8 cellular contexts compared by ENCODE assay signal in genomic region chr1:41102208-41102607, GRCh38.
A peak's percentile ranks its signal among the peaks of the same experiment; 100 is the strongest.
DNase-seq lines count a peak whose midpoint lies in the region; ATAC-seq and TF ChIP-seq lines count a peak whose summit lies in the region.
"Had no signal": no experiment of that assay in that cellular context is flagged by ENCODE, and none has a peak within 500 bp of the region (broad histone marks: within the 10 kb centered on the region; RNA-seq: fewer than 3 reads in every experiment).

No MANE protein-coding gene starts in this region.

- H3K4me3 Mint-ChIP-seq in chondrocyte (ENCODE audit: unreplicated experiment) = no peak overlapping the region

- H3K4me1 Mint-ChIP-seq in chondrocyte (ENCODE audit: low read depth) = peaks cover 47% of the 10 kb centered on the region

- peak overlapping the region; percentile 70 to 81 for H3K27ac ChIP-seq in uterus
- H3K27ac ChIP-seq: SJSA1 had no signal

- H3K4me1 ChIP-seq in uterus = peaks cover 10 to 15% of the 10 kb centered on the region in 2 donors
- H3K4me1 ChIP-seq: SJSA1 had no signal

- H3K27me3 Mint-ChIP-seq in chondrocyte (ENCODE audit: low read depth) = no peaks in the 10 kb centered on the region

- H3K9me3 Mint-ChIP-seq in chondrocyte (ENCODE audit: low read depth) = no peaks in the 10 kb centered on the region

- H3K27ac Mint-ChIP-seq in chondrocyte (ENCODE audit: unreplicated experiment) = peak overlapping the region; percentile 81

- H3K36me3 Mint-ChIP-seq in chondrocyte (ENCODE audit: low read depth) = no peaks in the 10 kb centered on the region

- TF ChIP-seq POLR2A in lower leg skin (IDR thresholded peaks at IDR 0.05) = no peak
- TF ChIP-seq POLR2A in uterus (IDR thresholded peaks at IDR 0.05) = no peak

- DNase-seq in M059J (ENCODE audit: low read depth) = peak; percentile 89
- no peak for DNase-seq in chondrocyte (ENCODE audit: low spot score)
- peak; percentile 85 to 97 for DNase-seq in lower leg skin (ENCODE audit: low spot score in 2 of 2)
- DNase-seq in uterus = peak; percentile 95
- no peak for DNase-seq in NCI-H1436 (lab: John Stamatoyannopoulos, UW)
- no peak for DNase-seq in activated CD8-positive, alpha-beta memory T cell treated with anti-CD3 and anti-CD28 coated beads, Interleukin-2, amount 50 U/mL, for 4 hours

- no peak for ATAC-seq in activated CD4-positive, CD25-positive, alpha-beta regulatory T cell treated with anti-CD3 and anti-CD28 coated beads, Interleukin-2, amount 50 U/mL, for 24 hours

- H3K9me3 ChIP-seq in uterus = no peaks in the 10 kb centered on the region
- H3K9me3 ChIP-seq: SJSA1 had no signal

- intact Hi-C loops in lower leg skin (cut with DNase I; ENCODE audit: low total_unique reads) = no loop called here
- intact Hi-C loops in uterus (cut with DNase I; ENCODE audit: low total_unique reads) = no loop called here

- H3K27me3 ChIP-seq in uterus = no peaks in the 10 kb centered on the region
- H3K27me3 ChIP-seq: SJSA1 had no signal

- no peak for TF ChIP-seq CTCF in chondrocyte (IDR thresholded peaks at IDR 0.05)
- no peak for TF ChIP-seq CTCF in lower leg skin (IDR thresholded peaks at IDR 0.05)
- TF ChIP-seq CTCF in uterus (IDR thresholded peaks at IDR 0.05) = no peak

- H3K4me3 ChIP-seq in lower leg skin (ENCODE audit: low read depth, poor library complexity, severe bottlenecking) (no peak overlapping the region), uterus (no peak overlapping the region)
- H3K4me3 ChIP-seq: SJSA1 had no signal

- no peaks in the 10 kb centered on the region for H3K36me3 ChIP-seq in uterus

Comparison
In these comparisons a context has a peak if more than half of its experiments do, and no peak if none do; other contexts are left out.
1. DNase-seq: peak in M059J (single experiment), lower leg skin (2 of 2) and uterus (2 of 2); none in chondrocyte (single experiment), NCI-H1436 (single experiment) and activated CD8-positive, alpha-beta memory T cell treated with anti-CD3 and anti-CD28 coated beads, Interleukin-2, amount 50 U/mL, for 4 hours (single experiment).